27 cellular contexts compared by ENCODE assay signal in the genomic region with DNA sequence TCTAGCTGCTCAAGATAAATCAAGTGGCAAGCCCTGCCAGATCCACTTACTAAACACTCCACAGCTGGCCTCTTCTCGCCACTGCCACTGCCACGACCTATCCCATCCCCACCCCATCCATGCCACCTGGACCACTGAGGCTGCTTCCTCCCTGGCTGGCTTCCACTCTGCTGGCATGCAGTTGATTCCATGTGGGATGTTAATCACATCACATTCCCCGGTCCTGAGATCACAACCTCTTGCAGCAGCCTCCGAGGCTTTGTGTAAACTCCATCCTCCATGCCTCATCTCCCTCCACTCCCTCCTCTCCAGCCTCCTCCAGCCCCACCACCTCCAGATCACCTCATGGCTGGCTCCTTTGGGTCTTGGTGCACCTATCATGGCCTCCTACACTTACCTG. TPM values are rescaled to one million over a fixed set of nuclear protein-coding genes. Genes with fewer than 3 reads are reported as not detected.
DNase-seq lines count a peak whose midpoint lies in the region; ATAC-seq, FAIRE-seq and TF ChIP-seq lines count a peak whose summit lies in the region.
"Had no signal": no experiment of that assay in that cellular context is flagged by ENCODE, and none has a peak within 500 bp of the region (broad histone marks: within the 10 kb centered on the region; RNA-seq: fewer than 3 reads in every experiment).

No MANE protein-coding gene starts in this region.

- no peak overlapping the region for H3K27ac Mint-ChIP-seq in astrocyte (ENCODE audit: unreplicated experiment)
- H3K27ac Mint-ChIP-seq: activated naive CD8-positive, alpha-beta T cell had no signal

- no peak overlapping the region for H3K9ac ChIP-seq in astrocyte (ENCODE audit: low read length)

- no peaks in the 10 kb centered on the region for H3K9me3 Mint-ChIP-seq in astrocyte (ENCODE audit: unreplicated experiment)

- no peaks in the 10 kb centered on the region for H3K79me2 ChIP-seq in astrocyte (ENCODE audit: insufficient read depth, low read length)

- no peaks in the 10 kb centered on the region for H3K27me3 ChIP-seq in astrocyte (ENCODE audit: insufficient read depth, low read length)
- H3K27me3 ChIP-seq: neutrophil, upper lobe of left lung had no signal

- H4K20me1 ChIP-seq in astrocyte (ENCODE audit: insufficient read depth, low read length): no peaks in the 10 kb centered on the region

- peaks cover under 1% of the 10 kb centered on the region for H3K4me1 ChIP-seq in astrocyte (ENCODE audit: insufficient read depth, low read length)

- no peak overlapping the region for H3K27ac ChIP-seq in astrocyte (ENCODE audit: low read depth, low read length)
- H3K27ac ChIP-seq: neutrophil, upper lobe of left lung, WERI-Rb-1 had no signal

- intact Hi-C loops in Right ventricle myocardium superior (cut with DNase I) (no loop called here), left ventricle myocardium superior (cut with micrococcal nuclease) (no loop called here), head of caudate nucleus (cut with DNase I) (no loop called here)

- ATAC-seq in Right ventricle myocardium superior (ENCODE audit: poor library complexity): no peak
- ATAC-seq in left ventricle myocardium superior: no peak
- no peak for ATAC-seq in GM21381 (IDR thresholded peaks at IDR 0.05; ENCODE audit: unreplicated experiment)

- DNase-seq in Right ventricle myocardium superior: peak; percentile 3
- no peak for DNase-seq in left ventricle myocardium superior
- peak; percentile 42 for DNase-seq in astrocyte (ENCODE audit: low read depth)
- peak; percentile 62 for DNase-seq in hepatic stellate cell (ENCODE audit: low spot score)
- DNase-seq in head of caudate nucleus: no peak
- DNase-seq in stimulated activated CD8-positive, alpha-beta memory T cell treated with anti-CD3 and anti-CD28 coated beads, Interleukin-4, amount 100 ng/mL, for 48 hours: no peak
- DNase-seq in RPMI8226: no peak
- DNase-seq: activated CD4-positive, alpha-beta T cell treated with anti-CD3 and anti-CD28 coated beads, Interleukin-2, amount 50 U/mL, for 4 hours; activated CD8-positive, alpha-beta memory T cell treated with anti-CD3 and anti-CD28 coated beads, Interleukin-2, amount 50 U/mL, for 4 hours; C1 segment of cervical spinal cord; cerebellar nuclear complex; erythroblast; NCI-H1092; NCI-H2029; NCI-H2227 treated with DMSO at 0.1 percent for 48 hours; small intestine; stimulated activated CD4-positive, alpha-beta T cell treated with anti-CD3 and anti-CD28 coated beads, Interleukin-1b, Interleukin-23, amount 100 ng/mL, for 48 hours; substantia nigra; T-helper 9 cell; upper lobe of left lung; WERI-Rb-1 had no signal

- FAIRE-seq in astrocyte (lab: Jason Lieb, UNC): no peak
- FAIRE-seq: keratinocyte, small intestine had no signal

- no peaks in the 10 kb centered on the region for H3K9me3 ChIP-seq in astrocyte (ENCODE audit: insufficient read depth, low read depth, low read length)
- H3K9me3 ChIP-seq: neutrophil, upper lobe of left lung had no signal

- peaks cover 46% of the 10 kb centered on the region for H3K36me3 Mint-ChIP-seq in astrocyte (ENCODE audit: low read depth, unreplicated experiment)

- no peak for TF ChIP-seq CTCF in astrocyte (IDR thresholded peaks at IDR 0.05; ENCODE audit: insufficient read depth, low read depth, low read length)

- H3K4me3 ChIP-seq in astrocyte (ENCODE audit: insufficient read depth, low read depth, low read length): no peak overlapping the region
- H3K4me3 ChIP-seq: upper lobe of left lung had no signal

- H3K36me3 ChIP-seq in astrocyte (ENCODE audit: insufficient read depth, low read length): peaks cover 11% of the 10 kb centered on the region

- H2AFZ ChIP-seq in astrocyte (ENCODE audit: low read depth, low read length): no peak overlapping the region

- H3K4me2 ChIP-seq in astrocyte (ENCODE audit: low read length): no peak overlapping the region

- H3K4me1 Mint-ChIP-seq in astrocyte (ENCODE audit: low read depth, unreplicated experiment): peaks cover under 1% of the 10 kb centered on the region

- H3K4me3 Mint-ChIP-seq in astrocyte (ENCODE audit: unreplicated experiment): no peak overlapping the region
- H3K4me3 Mint-ChIP-seq: activated naive CD8-positive, alpha-beta T cell had no signal

- H3K27me3 Mint-ChIP-seq in astrocyte (ENCODE audit: low read depth, unreplicated experiment): no peaks in the 10 kb centered on the region
- H3K27me3 Mint-ChIP-seq: activated naive CD8-positive, alpha-beta T cell had no signal

RNA-seq across cellular contexts. Expression of gene NCKIPSD, which starts 7.7 kb away (rescaled TPM):
- total RNA-seq in Right ventricle myocardium superior: 13.3 TPM
- total RNA-seq in left ventricle myocardium superior: 13.6 TPM
- total RNA-seq in astrocyte: 18.3 and 21.6 TPM in 2 replicates

RNA-seq across cellular contexts. Expression of gene CELSR3, which starts 15.4 kb away (rescaled TPM):
- total RNA-seq in Right ventricle myocardium superior (0.16 TPM), left ventricle myocardium superior (0.35 TPM), astrocyte (8.6 and 10.2 TPM in 2 replicates)

RNA-seq across cellular contexts. Expression of gene IP6K2, which starts 39.0 kb away (rescaled TPM):
- 22.7 TPM for total RNA-seq in Right ventricle myocardium superior
- 30.2 TPM for total RNA-seq in left ventricle myocardium superior
- total RNA-seq in astrocyte: 92.9 and 104 TPM in 2 replicates

RNA-seq across cellular contexts. Expression of gene SLC26A6, which starts 42.8 kb away (rescaled TPM):
- total RNA-seq in Right ventricle myocardium superior (10.8 TPM), left ventricle myocardium superior (12.3 TPM), astrocyte (30.3 and 32.0 TPM in 2 replicates)

RNA-seq across cellular contexts. Expression of gene TMEM89, which starts 56.5 kb away (rescaled TPM):
- not detected for total RNA-seq in Right ventricle myocardium superior
- not detected for total RNA-seq in left ventricle myocardium superior
- 0.36 and 0.48 TPM in 2 replicates for total RNA-seq in astrocyte
- total RNA-seq: A673, lung microvascular endothelial cell had no signal

Comparison
In these comparisons a context has a peak if more than half of its experiments do, and no peak if none do; other contexts are left out.
1. DNase-seq: peak in Right ventricle myocardium superior (single experiment), astrocyte (single experiment) and hepatic stellate cell (single experiment); none in left ventricle myocardium superior (single experiment), head of caudate nucleus (0 of 42), stimulated activated CD8-positive, alpha-beta memory T cell treated with anti-CD3 and anti-CD28 coated beads, Interleukin-4, amount 100 ng/mL, for 48 hours (single experiment) and RPMI8226 (single experiment).